In the genomic region with DNA sequence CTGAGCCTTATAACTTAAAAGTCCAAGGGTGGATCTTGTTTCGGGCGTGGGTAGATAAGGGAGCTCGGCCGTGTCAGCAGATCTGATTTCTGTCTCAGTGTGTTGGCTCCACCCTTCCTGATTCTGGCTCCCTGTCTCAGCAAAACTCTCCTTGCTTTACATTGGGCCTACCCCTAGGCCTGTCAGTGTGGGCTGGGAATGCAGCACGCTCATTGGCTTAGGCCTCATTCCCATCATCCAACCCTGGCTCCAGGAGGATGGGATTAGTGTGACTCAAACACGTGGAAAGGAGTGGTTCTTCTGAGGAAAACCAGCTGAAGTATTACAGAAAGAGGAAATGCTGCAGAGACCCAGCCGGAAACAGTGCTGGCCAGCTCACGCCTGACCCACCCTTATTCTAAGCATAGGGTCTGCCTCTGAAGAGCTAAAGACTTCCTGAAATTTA, we compare ENCODE assay signal across 10 cellular contexts. TPM values are rescaled to one million over a fixed set of nuclear protein-coding genes. Genes with fewer than 3 reads are reported as not detected.
DNase-seq lines count a peak whose midpoint lies in the region; ATAC-seq and TF ChIP-seq lines count a peak whose summit lies in the region.
"Had no signal": no experiment of that assay in that cellular context is flagged by ENCODE, and none has a peak within 500 bp of the region (broad histone marks: within the 10 kb centered on the region; RNA-seq: fewer than 3 reads in every experiment).

No MANE protein-coding gene starts in this region.

- H3K4me3 ChIP-seq in dorsolateral prefrontal cortex, result peak overlapping the region in 26 of 59 donors; percentile 2 to 46 (median 30)
- H3K4me3 ChIP-seq in lower leg skin (ENCODE audit: low read depth, poor library complexity, severe bottlenecking), result no peak overlapping the region
- H3K4me3 ChIP-seq in tibial nerve, result peak overlapping the region in 3 of 4 donors; percentile 13 to 37 (median 32)

- H3K4me3 Mint-ChIP-seq in activated CD8-positive, alpha-beta T cell treated with anti-CD3 and anti-CD28 coated beads, Interleukin-2, amount 10 ng/mL, durations not matched to agents 7 days and 5 days, result no peak overlapping the region
- no peak overlapping the region for H3K4me3 Mint-ChIP-seq in activated CD8-positive, alpha-beta T cell treated with anti-CD3 and anti-CD28 coated beads for 36 hours

- H3K27me3 ChIP-seq in dorsolateral prefrontal cortex (no peaks in the 10 kb centered on the region), tibial nerve (no peaks in the 10 kb centered on the region)

- TF ChIP-seq CTCF in activated CD8-positive, alpha-beta T cell treated with anti-CD3 and anti-CD28 coated beads for 36 hours (IDR thresholded peaks at IDR 0.05), result no peak
- TF ChIP-seq CTCF in dorsolateral prefrontal cortex (IDR thresholded peaks at IDR 0.05 in 54 of 56, conservative IDR thresholded peaks at IDR 0.05 in 2 of 56; ENCODE audit: low read depth in 1 of 56, partially characterized antibody in 56 of 56) (no peak), lower leg skin (IDR thresholded peaks at IDR 0.05) (no peak), tibial nerve (IDR thresholded peaks at IDR 0.05) (peak in 1 of 5 experiments; percentile 19)

- TF ChIP-seq POLR2A in lower leg skin (IDR thresholded peaks at IDR 0.05), result no peak
- peak; percentile 29 to 91 for TF ChIP-seq POLR2A in tibial nerve (IDR thresholded peaks at IDR 0.05)

- DNase-seq in activated CD8-positive, alpha-beta T cell treated with anti-CD3 and anti-CD28 coated beads, Interleukin-2, amount 10 ng/mL, durations not matched to agents 7 days and 5 days, result no peak
- no peak for DNase-seq in activated CD8-positive, alpha-beta T cell treated with anti-CD3 and anti-CD28 coated beads for 36 hours
- DNase-seq in dorsolateral prefrontal cortex, result peak in 7 of 10 donors; percentile 20 to 55 (median 38)
- DNase-seq in lower leg skin (ENCODE audit: low spot score in 2 of 2), result peak; percentile 89 to 92
- peak in 1 of 2 donors; percentile 80 for DNase-seq in tibial nerve (ENCODE audit: low spot score in 2 of 2)
- no peak for DNase-seq in NCI-H2081 (lab: John Stamatoyannopoulos, UW)

- no peaks in the 10 kb centered on the region for H3K36me3 ChIP-seq in tibial nerve

- WGBS in lower leg skin, 2 donors, result 38 to 39% methylated on average over 8 of the region's 8 CpGs
- WGBS in tibial nerve, 2 donors, result 18 to 48% methylated on average over 8 of the region's 8 CpGs

- peaks cover 20% of the 10 kb centered on the region for H3K4me1 Mint-ChIP-seq in activated CD8-positive, alpha-beta T cell treated with anti-CD3 and anti-CD28 coated beads, Interleukin-2, amount 10 ng/mL, durations not matched to agents 7 days and 5 days (ENCODE audit: low read depth)
- H3K4me1 Mint-ChIP-seq in activated CD8-positive, alpha-beta T cell treated with anti-CD3 and anti-CD28 coated beads for 36 hours (ENCODE audit: low read depth), result peaks cover 7% of the 10 kb centered on the region

- H3K36me3 Mint-ChIP-seq in activated CD8-positive, alpha-beta T cell treated with anti-CD3 and anti-CD28 coated beads, Interleukin-2, amount 10 ng/mL, durations not matched to agents 7 days and 5 days (ENCODE audit: low read depth), result peaks cover 3% of the 10 kb centered on the region
- H3K36me3 Mint-ChIP-seq in activated CD8-positive, alpha-beta T cell treated with anti-CD3 and anti-CD28 coated beads for 36 hours (ENCODE audit: low read depth), result no peaks in the 10 kb centered on the region
- H3K36me3 Mint-ChIP-seq: activated naive CD4-positive, alpha-beta T cell treated with anti-CD3 and anti-CD28 coated beads, Interleukin-2, amount 50 U/mL, for 72 hours had no signal

- H3K4me1 ChIP-seq in tibial nerve, result peaks cover 0 to 25% (median 5%) of the 10 kb centered on the region in 4 donors

- no peaks in the 10 kb centered on the region for H3K9me3 Mint-ChIP-seq in activated CD8-positive, alpha-beta T cell treated with anti-CD3 and anti-CD28 coated beads, Interleukin-2, amount 10 ng/mL, durations not matched to agents 7 days and 5 days (ENCODE audit: insufficient read depth)
- no peaks in the 10 kb centered on the region for H3K9me3 Mint-ChIP-seq in activated CD8-positive, alpha-beta T cell treated with anti-CD3 and anti-CD28 coated beads for 36 hours

- H3K9me3 ChIP-seq in tibial nerve, result no peaks in the 10 kb centered on the region

- H3K27ac Mint-ChIP-seq in activated CD8-positive, alpha-beta T cell treated with anti-CD3 and anti-CD28 coated beads, Interleukin-2, amount 10 ng/mL, durations not matched to agents 7 days and 5 days, result peak overlapping the region; percentile 28
- H3K27ac Mint-ChIP-seq in activated CD8-positive, alpha-beta T cell treated with anti-CD3 and anti-CD28 coated beads for 36 hours, result no peak overlapping the region

- H3K27ac ChIP-seq in dorsolateral prefrontal cortex, result peak overlapping the region in 23 of 59 donors; percentile 7 to 79 (median 53)
- peak overlapping the region; percentile 63 to 90 (median 84) for H3K27ac ChIP-seq in tibial nerve
- H3K27ac ChIP-seq: C4-2B had no signal

- POLR2A ChIA-PET in activated CD8-positive, alpha-beta T cell treated with anti-CD3 and anti-CD28 coated beads, Interleukin-2, amount 10 ng/mL, durations not matched to agents 7 days and 5 days (lab: Charles Lee), result no interaction called here
- POLR2A ChIA-PET in activated CD8-positive, alpha-beta T cell treated with anti-CD3 and anti-CD28 coated beads for 36 hours (lab: Charles Lee), result no interaction called here

- ATAC-seq in activated CD8-positive, alpha-beta T cell treated with anti-CD3 and anti-CD28 coated beads, Interleukin-2, amount 10 ng/mL, durations not matched to agents 7 days and 5 days, result no peak
- no peak for ATAC-seq in activated CD8-positive, alpha-beta T cell treated with anti-CD3 and anti-CD28 coated beads for 36 hours
- ATAC-seq in HG02938 (IDR thresholded peaks at IDR 0.05; ENCODE audit: unreplicated experiment), result peak; percentile 79

- CTCF ChIA-PET in activated CD8-positive, alpha-beta T cell treated with anti-CD3 and anti-CD28 coated beads, Interleukin-2, amount 10 ng/mL, durations not matched to agents 7 days and 5 days (lab: Charles Lee), result interaction anchor here (1.3 kb wide), 1 partner anchor 24 kb away, joined by 4 read pairs; no protein-coding TSS in a partner anchor
- CTCF ChIA-PET in activated CD8-positive, alpha-beta T cell treated with anti-CD3 and anti-CD28 coated beads for 36 hours (lab: Charles Lee), result interaction anchor here (0.9 to 1.5 kb wide), 2 partner anchors 9 to 13 kb away, joined by 3 read pairs; no protein-coding TSS in a partner anchor

- peak; percentile 79 to 92 for TF ChIP-seq EP300 in tibial nerve (IDR thresholded peaks at IDR 0.05)

- intact Hi-C loops in activated CD8-positive, alpha-beta T cell treated with anti-CD3 and anti-CD28 coated beads for 36 hours (cut with micrococcal nuclease), result no loop called here
- intact Hi-C loops in dorsolateral prefrontal cortex (cut with DNase I) (no loop called here), lower leg skin (cut with DNase I; ENCODE audit: low total_unique reads) (no loop called here)

- no peaks in the 10 kb centered on the region for H3K27me3 Mint-ChIP-seq in activated CD8-positive, alpha-beta T cell treated with anti-CD3 and anti-CD28 coated beads, Interleukin-2, amount 10 ng/mL, durations not matched to agents 7 days and 5 days (ENCODE audit: low read depth)
- peaks cover 2% of the 10 kb centered on the region for H3K27me3 Mint-ChIP-seq in activated CD8-positive, alpha-beta T cell treated with anti-CD3 and anti-CD28 coated beads for 36 hours

TF ChIP-seq in PFSK-1, 5 proteins besides CTCF, POLR2A, EP300 and RAD21:
- no peak for TF ChIP-seq FOXP2 (optimal IDR thresholded peaks at IDR 0.05; ENCODE audit: borderline replicate concordance, extremely low read depth, extremely low read length, insufficient read depth)
- TF ChIP-seq, protein P1, sequence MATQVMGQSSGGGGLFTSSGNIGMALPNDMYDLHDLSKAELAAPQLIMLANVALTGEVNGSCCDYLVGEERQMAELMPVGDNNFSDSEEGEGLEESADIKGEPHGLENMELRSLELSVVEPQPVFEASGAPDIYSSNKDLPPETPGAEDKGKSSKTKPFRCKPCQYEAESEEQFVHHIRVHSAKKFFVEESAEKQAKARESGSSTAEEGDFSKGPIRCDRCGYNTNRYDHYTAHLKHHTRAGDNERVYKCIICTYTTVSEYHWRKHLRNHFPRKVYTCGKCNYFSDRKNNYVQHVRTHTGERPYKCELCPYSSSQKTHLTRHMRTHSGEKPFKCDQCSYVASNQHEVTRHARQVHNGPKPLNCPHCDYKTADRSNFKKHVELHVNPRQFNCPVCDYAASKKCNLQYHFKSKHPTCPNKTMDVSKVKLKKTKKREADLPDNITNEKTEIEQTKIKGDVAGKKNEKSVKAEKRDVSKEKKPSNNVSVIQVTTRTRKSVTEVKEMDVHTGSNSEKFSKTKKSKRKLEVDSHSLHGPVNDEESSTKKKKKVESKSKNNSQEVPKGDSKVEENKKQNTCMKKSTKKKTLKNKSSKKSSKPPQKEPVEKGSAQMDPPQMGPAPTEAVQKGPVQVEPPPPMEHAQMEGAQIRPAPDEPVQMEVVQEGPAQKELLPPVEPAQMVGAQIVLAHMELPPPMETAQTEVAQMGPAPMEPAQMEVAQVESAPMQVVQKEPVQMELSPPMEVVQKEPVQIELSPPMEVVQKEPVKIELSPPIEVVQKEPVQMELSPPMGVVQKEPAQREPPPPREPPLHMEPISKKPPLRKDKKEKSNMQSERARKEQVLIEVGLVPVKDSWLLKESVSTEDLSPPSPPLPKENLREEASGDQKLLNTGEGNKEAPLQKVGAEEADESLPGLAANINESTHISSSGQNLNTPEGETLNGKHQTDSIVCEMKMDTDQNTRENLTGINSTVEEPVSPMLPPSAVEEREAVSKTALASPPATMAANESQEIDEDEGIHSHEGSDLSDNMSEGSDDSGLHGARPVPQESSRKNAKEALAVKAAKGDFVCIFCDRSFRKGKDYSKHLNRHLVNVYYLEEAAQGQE (IDR thresholded peaks at IDR 0.05; ENCODE audit: insufficient read depth in 1 of 2, low read depth in 2 of 2, low read length in 2 of 2), result no peak
- no peak for TF ChIP-seq SIN3A (IDR thresholded peaks at IDR 0.05; ENCODE audit: borderline replicate concordance, insufficient read depth, low read length)
- peak; percentile 63; the same call in 1 of the 2 replicates for TF ChIP-seq POLR2AphosphoS5 (IDR thresholded peaks at IDR 0.05; ENCODE audit: low read depth, low read length)
- TF ChIP-seq TAF1 (IDR thresholded peaks at IDR 0.05; ENCODE audit: borderline replicate concordance, insufficient read depth, low read length), result no peak

RNA-seq across cellular contexts. Expression of a gene that starts 59.9 kb away (rescaled TPM):
- total RNA-seq in activated CD8-positive, alpha-beta T cell treated with anti-CD3 and anti-CD28 coated beads, Interleukin-2, amount 10 ng/mL, durations not matched to agents 7 days and 5 days, result 10 to 100 TPM; 64.1 to 69.0 TPM
- total RNA-seq in activated CD8-positive, alpha-beta T cell treated with anti-CD3 and anti-CD28 coated beads for 36 hours, result 10 to 100 TPM; 79.4 to 88.9 TPM
- polyA plus RNA-seq in PFSK-1 (2012; ENCODE audit: insufficient read length, low read depth), result 56.1 TPM
- 100 to 1,000 TPM; 156 to 388 (median 286) TPM for total RNA-seq in dorsolateral prefrontal cortex
- total RNA-seq in lower leg skin, result 100 to 1,000 TPM in 3 of 4 donors, 10 to 100 TPM in 1; 99.6 to 305 (median 127) TPM
- total RNA-seq in tibial nerve, result 1,000 to 10,000 TPM in 3 of 4 donors, 100 to 1,000 TPM in 1; 907 to 1,573 (median 1,091) TPM

Comparison
In these comparisons a context has a peak if more than half of its experiments do, and no peak if none do; other contexts are left out.
1. DNase-seq: peak in dorsolateral prefrontal cortex (7 of 10) and lower leg skin (2 of 2); none in activated CD8-positive, alpha-beta T cell treated with anti-CD3 and anti-CD28 coated beads, Interleukin-2, amount 10 ng/mL, durations not matched to agents 7 days and 5 days (single experiment), activated CD8-positive, alpha-beta T cell treated with anti-CD3 and anti-CD28 coated beads for 36 hours (single experiment) and NCI-H2081 (0 of 2).
2. POLR2A ChIP-seq: peak in tibial nerve (2 of 2); none in lower leg skin (0 of 2).